In genomic region chr9:33167084-33167948, GRCh38 we compare ENCODE assay signal across 8 cellular contexts. TPM values are rescaled to one million over a fixed set of nuclear protein-coding genes. Genes with fewer than 3 reads are reported as not detected.
A peak's percentile ranks its signal among the peaks of the same experiment; 100 is the strongest.
DNase-seq lines count a peak whose midpoint lies in the region; ATAC-seq lines count a peak whose summit lies in the region.

A gene with protein sequence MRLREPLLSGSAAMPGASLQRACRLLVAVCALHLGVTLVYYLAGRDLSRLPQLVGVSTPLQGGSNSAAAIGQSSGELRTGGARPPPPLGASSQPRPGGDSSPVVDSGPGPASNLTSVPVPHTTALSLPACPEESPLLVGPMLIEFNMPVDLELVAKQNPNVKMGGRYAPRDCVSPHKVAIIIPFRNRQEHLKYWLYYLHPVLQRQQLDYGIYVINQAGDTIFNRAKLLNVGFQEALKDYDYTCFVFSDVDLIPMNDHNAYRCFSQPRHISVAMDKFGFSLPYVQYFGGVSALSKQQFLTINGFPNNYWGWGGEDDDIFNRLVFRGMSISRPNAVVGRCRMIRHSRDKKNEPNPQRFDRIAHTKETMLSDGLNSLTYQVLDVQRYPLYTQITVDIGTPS (minus strand): TSS chr9:33167336. CDS start chr9:33167169, 167 bp downstream.

- POLR2A ChIA-PET in activated CD8-positive, alpha-beta memory T cell treated with anti-CD3 and anti-CD28 coated beads for 36 hours (lab: Charles Lee): interaction anchor here (0.8 to 1.6 kb wide), 5 partner anchors 26 to 143 kb away, joined by 3 to 6 read pairs (median 3); partner anchors contain the start of genes NFX1 and SMU1

- CTCF ChIA-PET in activated CD8-positive, alpha-beta memory T cell treated with anti-CD3 and anti-CD28 coated beads for 36 hours (lab: Charles Lee): interaction anchor here (0.6 to 1.4 kb wide), 3 partner anchors 16 to 94 kb away, joined by 3 read pairs; no protein-coding TSS in a partner anchor

- ATAC-seq in GM19467 (IDR thresholded peaks at IDR 0.05; ENCODE audit: unreplicated experiment): peak; percentile 50

- DNase-seq in CMK (ENCODE audit: low read depth): peak; percentile 85
- DNase-seq in HPDE6-E6E7 (ENCODE audit: extremely low spot score): peak; percentile 82
- DNase-seq in NOMO-1 (lab: John Stamatoyannopoulos, UW; ENCODE audit: unreplicated experiment in 2 of 2): peak; percentile 98 to 99
- peak; percentile 95 for DNase-seq in effector CD8-positive, alpha-beta T cell (lab: John Stamatoyannopoulos, UW)
- peak; percentile 79 for DNase-seq in medulla oblongata (ENCODE audit: extremely low spot score)
- DNase-seq in stimulated activated CD4-positive, alpha-beta T cell treated with anti-CD3 and anti-CD28 coated beads, TNF-alpha, amount 100 ng/mL, for 48 hours (ENCODE audit: low read depth in 3 of 3): peak; percentile 92 to 99 (median 96)

RNA-seq across cellular contexts. Expression of the gene that starts here (rescaled TPM):
- total RNA-seq in activated CD8-positive, alpha-beta memory T cell treated with anti-CD3 and anti-CD28 coated beads for 36 hours: 10 to 100 TPM; 38.3 to 38.6 TPM

Comparison
In these comparisons a context has a peak if more than half of its experiments do, and no peak if none do; other contexts are left out.
1. Peak in every context shown above with its lines: DNase-seq and ATAC-seq.